In genomic region chr13:40120288-40120687, GRCh38 we compare ENCODE assay signal across 20 cellular contexts.
DNase-seq lines count a peak whose midpoint lies in the region; ATAC-seq, FAIRE-seq and TF ChIP-seq lines count a peak whose summit lies in the region.
"Had no signal": no experiment of that assay in that cellular context is flagged by ENCODE, and none has a peak within 500 bp of the region (broad histone marks: within the 10 kb centered on the region; RNA-seq: fewer than 3 reads in every experiment).

No MANE protein-coding gene starts in this region.

- 77% methylated on average over 1 of the region's 1 CpG for WGBS in right cardiac atrium
- WGBS in suprapubic skin = 65% methylated on average over 1 of the region's 1 CpG

- no peaks in the 10 kb centered on the region for H3K9me3 ChIP-seq in right cardiac atrium (ENCODE audit: control insufficient read depth, low read length)
- H3K9me3 ChIP-seq in suprapubic skin = no peaks in the 10 kb centered on the region
- H3K9me3 ChIP-seq: adrenal gland, BE2C had no signal

- no peak for TF ChIP-seq CTCF in suprapubic skin (IDR thresholded peaks at IDR 0.05)

- peak; percentile 16 for DNase-seq in GM04504 (ENCODE audit: low read depth)
- no peak for DNase-seq in right cardiac atrium
- no peak for DNase-seq in suprapubic skin (ENCODE audit: low spot score in 2 of 2)
- no peak for DNase-seq in HuH-7.5 (ENCODE audit: low spot score)
- DNase-seq in activated CD4-positive, alpha-beta T cell treated with anti-CD3 and anti-CD28 coated beads for 4 hours = no peak
- no peak for DNase-seq in amniotic stem cell (lab: John Stamatoyannopoulos, UW)
- DNase-seq in dedifferentiated amniotic fluid mesenchymal stem cell (ENCODE audit: extremely low spot score) = no peak
- DNase-seq: adrenal gland; BE2C; cortex of kidney; erythroblast; H9; NCI-H146; NCI-H345; stimulated activated naive CD4-positive, alpha-beta T cell treated with Interleukin-2 at 50 U/mL for 16 hours; WERI-Rb-1 had no signal

- no peak for TF ChIP-seq POLR2A in suprapubic skin (IDR thresholded peaks at IDR 0.05)

- intact Hi-C loops in right cardiac atrium (cut with DNase I) = no loop called here

- H3K27ac ChIP-seq in right cardiac atrium (ENCODE audit: low read length) (no peak overlapping the region), suprapubic skin (peak overlapping the region; percentile 65)
- H3K27ac ChIP-seq: parathyroid adenoma, RWPE1, WERI-Rb-1 had no signal

- no peaks in the 10 kb centered on the region for H3K36me3 ChIP-seq in suprapubic skin
- H3K36me3 ChIP-seq: adrenal gland, BE2C, WERI-Rb-1 had no signal

- peak; percentile 8 for FAIRE-seq in endometrium (lab: Jason Lieb, UNC)
- FAIRE-seq: D721Med had no signal

- H3K4me1 ChIP-seq in right cardiac atrium (ENCODE audit: control insufficient read depth, insufficient read depth, low read length) = peaks cover 2% of the 10 kb centered on the region
- H3K4me1 ChIP-seq in suprapubic skin = peaks cover 24% of the 10 kb centered on the region
- H3K4me1 ChIP-seq: BE2C, parathyroid adenoma had no signal

- peak; percentile 35 to 51 for ATAC-seq in right cardiac atrium

- H3K4me3 ChIP-seq in right cardiac atrium (ENCODE audit: low read length) (no peak overlapping the region), suprapubic skin (no peak overlapping the region)
- H3K4me3 ChIP-seq: adrenal gland had no signal

- H3K27me3 ChIP-seq in right cardiac atrium (ENCODE audit: control insufficient read depth, insufficient read depth) (no peaks in the 10 kb centered on the region), suprapubic skin (no peaks in the 10 kb centered on the region)
- H3K27me3 ChIP-seq: adrenal gland, BE2C had no signal

- no peak for TF ChIP-seq EP300 in suprapubic skin (IDR thresholded peaks at IDR 0.05)
